1 cellular context compared by ENCODE assay signal in the genomic region with DNA sequence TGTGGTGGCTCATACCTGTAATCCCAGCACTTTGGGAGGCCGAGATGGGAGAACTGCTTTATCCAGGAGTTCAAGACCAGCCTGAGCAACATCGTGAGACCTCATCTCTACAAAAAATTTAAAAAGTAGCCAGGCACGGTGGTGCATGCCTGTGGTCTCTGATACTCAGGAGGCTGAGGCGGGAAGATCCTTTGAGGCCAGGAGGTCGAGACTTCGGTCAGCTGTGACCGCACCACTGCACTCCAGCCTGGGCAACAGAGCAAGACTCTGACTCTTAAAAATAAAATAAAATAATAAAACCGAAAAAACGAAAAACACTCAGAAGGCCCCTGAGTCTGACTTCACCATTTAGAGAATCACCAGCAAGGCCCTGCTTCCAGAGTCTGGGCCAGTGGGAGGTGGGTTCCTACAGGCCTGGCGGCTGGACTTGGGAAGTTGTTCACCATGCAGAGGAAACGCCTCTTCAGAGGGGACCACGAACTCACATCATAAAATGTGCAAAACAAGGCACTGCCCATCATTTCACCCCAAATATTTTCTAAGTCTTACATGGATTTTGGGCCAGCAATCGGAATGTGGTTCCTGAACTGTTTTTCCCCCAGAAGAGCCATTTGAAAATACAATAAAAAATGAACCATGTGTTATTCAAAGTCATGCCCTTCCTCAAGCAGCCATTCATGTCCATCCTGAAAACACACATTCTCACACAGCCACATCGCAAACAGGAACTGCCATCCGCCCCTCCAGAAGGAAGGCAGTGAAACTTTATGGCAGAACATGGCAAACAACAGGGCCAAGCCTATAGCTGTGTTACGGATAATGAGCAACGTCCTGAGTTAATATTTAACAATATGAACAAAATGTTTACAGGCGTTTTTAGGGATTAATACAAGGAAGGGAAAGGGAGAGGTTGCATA.
TF ChIP-seq lines count a peak whose summit lies in the region.

No MANE protein-coding gene starts in this region.

TF ChIP-seq in HepG2, 621 proteins besides CTCF, POLR2A, EP300 and RAD21 (continued from another document and continues in another):
- TF ChIP-seq, protein P1, sequence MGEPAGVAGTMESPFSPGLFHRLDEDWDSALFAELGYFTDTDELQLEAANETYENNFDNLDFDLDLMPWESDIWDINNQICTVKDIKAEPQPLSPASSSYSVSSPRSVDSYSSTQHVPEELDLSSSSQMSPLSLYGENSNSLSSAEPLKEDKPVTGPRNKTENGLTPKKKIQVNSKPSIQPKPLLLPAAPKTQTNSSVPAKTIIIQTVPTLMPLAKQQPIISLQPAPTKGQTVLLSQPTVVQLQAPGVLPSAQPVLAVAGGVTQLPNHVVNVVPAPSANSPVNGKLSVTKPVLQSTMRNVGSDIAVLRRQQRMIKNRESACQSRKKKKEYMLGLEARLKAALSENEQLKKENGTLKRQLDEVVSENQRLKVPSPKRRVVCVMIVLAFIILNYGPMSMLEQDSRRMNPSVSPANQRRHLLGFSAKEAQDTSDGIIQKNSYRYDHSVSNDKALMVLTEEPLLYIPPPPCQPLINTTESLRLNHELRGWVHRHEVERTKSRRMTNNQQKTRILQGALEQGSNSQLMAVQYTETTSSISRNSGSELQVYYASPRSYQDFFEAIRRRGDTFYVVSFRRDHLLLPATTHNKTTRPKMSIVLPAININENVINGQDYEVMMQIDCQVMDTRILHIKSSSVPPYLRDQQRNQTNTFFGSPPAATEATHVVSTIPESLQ (CRISPR knock-in tag; conservative IDR thresholded peaks at IDR 0.05) = no peak
- TF ChIP-seq ZNF562 (CRISPR knock-in tag; IDR thresholded peaks at IDR 0.05; ENCODE audit: borderline replicate concordance) (no peak), THYN1 (CRISPR knock-in tag; IDR thresholded peaks at IDR 0.05; ENCODE audit: borderline replicate concordance, low read depth) (peak; percentile 73; the same call in 1 of the 2 replicates), FOSL2 (CRISPR knock-in tag; IDR thresholded peaks at IDR 0.05) (peak; percentile 34), NR2F6 (IDR thresholded peaks at IDR 0.05) (no peak), NR2F6 (CRISPR knock-in tag; IDR thresholded peaks at IDR 0.05) (0 out of 2 replicates have a peak, but pooled peaks have one; percentile 31), ZNF30 (CRISPR knock-in tag; IDR thresholded peaks at IDR 0.05) (no peak), TEAD3 (CRISPR knock-in tag; optimal IDR thresholded peaks at IDR 0.05; ENCODE audit: borderline replicate concordance) (peak; percentile 24), ZSCAN31 (CRISPR knock-in tag; IDR thresholded peaks at IDR 0.05; ENCODE audit: low read depth) (no peak), FOXK1 (CRISPR knock-in tag; IDR thresholded peaks at IDR 0.05; ENCODE audit: borderline replicate concordance, low read depth) (peak; percentile 67), ATF2 (CRISPR knock-in tag; IDR thresholded peaks at IDR 0.05) (no peak), PAXIP1 (CRISPR knock-in tag; conservative IDR thresholded peaks at IDR 0.05) (peak; percentile 55), RBM39 (IDR thresholded peaks at IDR 0.05; ENCODE audit: low read depth, low read length, poor library complexity, severe bottlenecking) (no peak), YEATS2 (CRISPR knock-in tag; IDR thresholded peaks at IDR 0.05; ENCODE audit: borderline replicate concordance) (peak; percentile 39; the same call in 1 of the 2 replicates), ZNF768 (CRISPR knock-in tag; IDR thresholded peaks at IDR 0.05) (no peak), ELF3 (CRISPR knock-in tag; IDR thresholded peaks at IDR 0.05) (peak; percentile 78), DNMT1 (CRISPR knock-in tag; IDR thresholded peaks at IDR 0.05) (no peak), ERF (CRISPR knock-in tag; IDR thresholded peaks at IDR 0.05) (peak; percentile 49; the same call in 1 of the 2 replicates), HOXA5 (CRISPR knock-in tag; IDR thresholded peaks at IDR 0.05) (no peak), HDAC2 (CRISPR knock-in tag; IDR thresholded peaks at IDR 0.05) (peak; percentile 61; the same call in 1 of the 2 replicates), FLYWCH1 (CRISPR knock-in tag; IDR thresholded peaks at IDR 0.05) (no peak), SAP130 (CRISPR knock-in tag; IDR thresholded peaks at IDR 0.05; ENCODE audit: low read depth) (peak; percentile 63), SOX5 (CRISPR knock-in tag; IDR thresholded peaks at IDR 0.05; ENCODE audit: borderline replicate concordance) (peak; percentile 83), FOXA1 (IDR thresholded peaks at IDR 0.05) (no peak), FOXA1 (CRISPR knock-in tag; IDR thresholded peaks at IDR 0.05) (peak; percentile 25; the same call in 1 of the 2 replicates), ELF1 (CRISPR knock-in tag; IDR thresholded peaks at IDR 0.05) (peak; percentile 38; the same call in 1 of the 2 replicates), ARID2 (CRISPR knock-in tag; IDR thresholded peaks at IDR 0.05; ENCODE audit: borderline replicate concordance) (peak; percentile 81; the same call in 1 of the 2 replicates), MAZ (IDR thresholded peaks at IDR 0.05; ENCODE audit: borderline replicate concordance, low read depth, low read length) (no peak), MAZ (CRISPR knock-in tag; IDR thresholded peaks at IDR 0.05; ENCODE audit: low read depth) (no peak), CEBPG (CRISPR knock-in tag; IDR thresholded peaks at IDR 0.05) (peak; percentile 17; the same call in 1 of the 2 replicates), ZBTB7B (CRISPR knock-in tag; IDR thresholded peaks at IDR 0.05) (no peak), TCF7L2 (IDR thresholded peaks at IDR 0.05; ENCODE audit: low read depth, low read length) (no peak)
- TF ChIP-seq, protein P2, sequence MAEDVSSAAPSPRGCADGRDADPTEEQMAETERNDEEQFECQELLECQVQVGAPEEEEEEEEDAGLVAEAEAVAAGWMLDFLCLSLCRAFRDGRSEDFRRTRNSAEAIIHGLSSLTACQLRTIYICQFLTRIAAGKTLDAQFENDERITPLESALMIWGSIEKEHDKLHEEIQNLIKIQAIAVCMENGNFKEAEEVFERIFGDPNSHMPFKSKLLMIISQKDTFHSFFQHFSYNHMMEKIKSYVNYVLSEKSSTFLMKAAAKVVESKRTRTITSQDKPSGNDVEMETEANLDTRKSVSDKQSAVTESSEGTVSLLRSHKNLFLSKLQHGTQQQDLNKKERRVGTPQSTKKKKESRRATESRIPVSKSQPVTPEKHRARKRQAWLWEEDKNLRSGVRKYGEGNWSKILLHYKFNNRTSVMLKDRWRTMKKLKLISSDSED (CRISPR knock-in tag; IDR thresholded peaks at IDR 0.05) = no peak
- TF ChIP-seq, protein P3, sequence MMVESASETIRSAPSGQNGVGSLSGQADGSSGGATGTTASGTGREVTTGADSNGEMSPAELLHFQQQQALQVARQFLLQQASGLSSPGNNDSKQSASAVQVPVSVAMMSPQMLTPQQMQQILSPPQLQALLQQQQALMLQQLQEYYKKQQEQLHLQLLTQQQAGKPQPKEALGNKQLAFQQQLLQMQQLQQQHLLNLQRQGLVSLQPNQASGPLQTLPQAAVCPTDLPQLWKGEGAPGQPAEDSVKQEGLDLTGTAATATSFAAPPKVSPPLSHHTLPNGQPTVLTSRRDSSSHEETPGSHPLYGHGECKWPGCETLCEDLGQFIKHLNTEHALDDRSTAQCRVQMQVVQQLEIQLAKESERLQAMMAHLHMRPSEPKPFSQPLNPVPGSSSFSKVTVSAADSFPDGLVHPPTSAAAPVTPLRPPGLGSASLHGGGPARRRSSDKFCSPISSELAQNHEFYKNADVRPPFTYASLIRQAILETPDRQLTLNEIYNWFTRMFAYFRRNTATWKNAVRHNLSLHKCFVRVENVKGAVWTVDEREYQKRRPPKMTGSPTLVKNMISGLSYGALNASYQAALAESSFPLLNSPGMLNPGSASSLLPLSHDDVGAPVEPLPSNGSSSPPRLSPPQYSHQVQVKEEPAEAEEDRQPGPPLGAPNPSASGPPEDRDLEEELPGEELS (CRISPR knock-in tag; IDR thresholded peaks at IDR 0.05) = peak; percentile 81
- TF ChIP-seq, protein P4, sequence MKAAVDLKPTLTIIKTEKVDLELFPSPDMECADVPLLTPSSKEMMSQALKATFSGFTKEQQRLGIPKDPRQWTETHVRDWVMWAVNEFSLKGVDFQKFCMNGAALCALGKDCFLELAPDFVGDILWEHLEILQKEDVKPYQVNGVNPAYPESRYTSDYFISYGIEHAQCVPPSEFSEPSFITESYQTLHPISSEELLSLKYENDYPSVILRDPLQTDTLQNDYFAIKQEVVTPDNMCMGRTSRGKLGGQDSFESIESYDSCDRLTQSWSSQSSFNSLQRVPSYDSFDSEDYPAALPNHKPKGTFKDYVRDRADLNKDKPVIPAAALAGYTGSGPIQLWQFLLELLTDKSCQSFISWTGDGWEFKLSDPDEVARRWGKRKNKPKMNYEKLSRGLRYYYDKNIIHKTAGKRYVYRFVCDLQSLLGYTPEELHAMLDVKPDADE (CRISPR knock-in tag; IDR thresholded peaks at IDR 0.05) = no peak
- TF ChIP-seq, protein P5, sequence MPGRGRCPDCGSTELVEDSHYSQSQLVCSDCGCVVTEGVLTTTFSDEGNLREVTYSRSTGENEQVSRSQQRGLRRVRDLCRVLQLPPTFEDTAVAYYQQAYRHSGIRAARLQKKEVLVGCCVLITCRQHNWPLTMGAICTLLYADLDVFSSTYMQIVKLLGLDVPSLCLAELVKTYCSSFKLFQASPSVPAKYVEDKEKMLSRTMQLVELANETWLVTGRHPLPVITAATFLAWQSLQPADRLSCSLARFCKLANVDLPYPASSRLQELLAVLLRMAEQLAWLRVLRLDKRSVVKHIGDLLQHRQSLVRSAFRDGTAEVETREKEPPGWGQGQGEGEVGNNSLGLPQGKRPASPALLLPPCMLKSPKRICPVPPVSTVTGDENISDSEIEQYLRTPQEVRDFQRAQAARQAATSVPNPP (CRISPR knock-in tag; IDR thresholded peaks at IDR 0.05) = no peak
- TF ChIP-seq, protein P6, sequence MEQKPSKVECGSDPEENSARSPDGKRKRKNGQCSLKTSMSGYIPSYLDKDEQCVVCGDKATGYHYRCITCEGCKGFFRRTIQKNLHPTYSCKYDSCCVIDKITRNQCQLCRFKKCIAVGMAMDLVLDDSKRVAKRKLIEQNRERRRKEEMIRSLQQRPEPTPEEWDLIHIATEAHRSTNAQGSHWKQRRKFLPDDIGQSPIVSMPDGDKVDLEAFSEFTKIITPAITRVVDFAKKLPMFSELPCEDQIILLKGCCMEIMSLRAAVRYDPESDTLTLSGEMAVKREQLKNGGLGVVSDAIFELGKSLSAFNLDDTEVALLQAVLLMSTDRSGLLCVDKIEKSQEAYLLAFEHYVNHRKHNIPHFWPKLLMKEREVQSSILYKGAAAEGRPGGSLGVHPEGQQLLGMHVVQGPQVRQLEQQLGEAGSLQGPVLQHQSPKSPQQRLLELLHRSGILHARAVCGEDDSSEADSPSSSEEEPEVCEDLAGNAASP (CRISPR knock-in tag; IDR thresholded peaks at IDR 0.05; ENCODE audit: borderline replicate concordance) = no peak
- TF ChIP-seq, protein P7, sequence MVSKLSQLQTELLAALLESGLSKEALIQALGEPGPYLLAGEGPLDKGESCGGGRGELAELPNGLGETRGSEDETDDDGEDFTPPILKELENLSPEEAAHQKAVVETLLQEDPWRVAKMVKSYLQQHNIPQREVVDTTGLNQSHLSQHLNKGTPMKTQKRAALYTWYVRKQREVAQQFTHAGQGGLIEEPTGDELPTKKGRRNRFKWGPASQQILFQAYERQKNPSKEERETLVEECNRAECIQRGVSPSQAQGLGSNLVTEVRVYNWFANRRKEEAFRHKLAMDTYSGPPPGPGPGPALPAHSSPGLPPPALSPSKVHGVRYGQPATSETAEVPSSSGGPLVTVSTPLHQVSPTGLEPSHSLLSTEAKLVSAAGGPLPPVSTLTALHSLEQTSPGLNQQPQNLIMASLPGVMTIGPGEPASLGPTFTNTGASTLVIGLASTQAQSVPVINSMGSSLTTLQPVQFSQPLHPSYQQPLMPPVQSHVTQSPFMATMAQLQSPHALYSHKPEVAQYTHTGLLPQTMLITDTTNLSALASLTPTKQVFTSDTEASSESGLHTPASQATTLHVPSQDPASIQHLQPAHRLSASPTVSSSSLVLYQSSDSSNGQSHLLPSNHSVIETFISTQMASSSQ (IDR thresholded peaks at IDR 0.05; ENCODE audit: low read depth) = peak; percentile 91
- TF ChIP-seq, protein P7 (CRISPR knock-in tag; IDR thresholded peaks at IDR 0.05; ENCODE audit: borderline replicate concordance) = peak; percentile 90; the same call in 1 of the 2 replicates
